In the genomic region with DNA sequence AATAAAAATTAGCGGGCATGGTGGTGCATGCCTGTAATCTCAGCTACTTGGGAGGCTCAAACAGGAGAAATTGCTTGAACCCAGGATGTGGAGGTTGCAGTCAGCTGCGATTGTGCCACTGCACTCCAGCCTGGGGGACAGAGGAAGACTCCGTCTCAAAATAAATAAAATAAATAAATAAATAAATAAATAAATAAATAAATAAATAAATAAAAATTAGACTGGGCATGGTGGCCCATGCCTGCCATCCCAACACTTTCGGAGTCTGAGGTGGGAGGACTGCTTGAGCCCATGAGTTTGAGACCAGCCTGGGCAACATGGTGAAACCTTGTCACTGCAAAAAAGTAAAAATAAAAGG, we compare ENCODE assay signal across 8 cellular contexts. TPM values are rescaled to one million over a fixed set of nuclear protein-coding genes. Genes with fewer than 3 reads are reported as not detected.
A peak's percentile ranks its signal among the peaks of the same experiment; 100 is the strongest.
DNase-seq lines count a peak whose midpoint lies in the region.
"Not testable (repeated sequence)": the region's sequence is repeated elsewhere in the genome, so short reads cannot be mapped to it uniquely, and the experiment has no call there.
"Had no signal": no experiment of that assay in that cellular context is flagged by ENCODE, and none has a peak within 500 bp of the region (broad histone marks: within the 10 kb centered on the region; RNA-seq: fewer than 3 reads in every experiment).

No MANE protein-coding gene starts in this region.

- CTCF ChIA-PET in CD4-positive, alpha-beta memory T cell (lab: Charles Lee; ENCODE audit: partially characterized antibody), result interaction anchor here (8.5 kb wide), 1 partner anchor 14 kb away, joined by 90 read pairs; the partner anchor contains the start of genes FAM167B and LCK
- CTCF ChIA-PET in activated naive CD4-positive, alpha-beta T cell treated with anti-CD3 and anti-CD28 coated beads for 36 hours (lab: Charles Lee), result not testable (repeated sequence)

- not testable (repeated sequence) for H3K27me3 ChIP-seq in CD4-positive, alpha-beta memory T cell (ENCODE audit: insufficient read depth, low read length); Karpas-422 (ENCODE audit: low read length); effector memory CD4-positive, alpha-beta T cell (replicated peaks; ENCODE audit: control insufficient read depth, insufficient read depth, low read length, poor library complexity, severe bottlenecking); thymus (ENCODE audit: control insufficient read depth, insufficient read depth)

- H3K79me2 ChIP-seq in Karpas-422 (ENCODE audit: low read length), result not testable (repeated sequence)

- H3K27ac Mint-ChIP-seq in CD4-positive, alpha-beta memory T cell, result peak overlapping the region in 5 of 7 donors; percentile 83 to 96 (median 86)
- H3K27ac Mint-ChIP-seq in activated CD4-positive, alpha-beta T cell treated with anti-CD3 and anti-CD28 coated beads, Interleukin-2, amount 10 ng/mL, durations not matched to agents 24 days and 14 days, result peak overlapping the region; percentile 76
- peak overlapping the region; percentile 89 for H3K27ac Mint-ChIP-seq in activated naive CD4-positive, alpha-beta T cell treated with anti-CD3 and anti-CD28 coated beads for 36 hours

- not testable (repeated sequence) for DNase-seq in CD4-positive, alpha-beta memory T cell; Karpas-422; activated CD4-positive, alpha-beta T cell treated with anti-CD3 and anti-CD28 coated beads, Interleukin-2, amount 10 ng/mL, durations not matched to agents 24 days and 14 days; activated naive CD4-positive, alpha-beta T cell treated with anti-CD3 and anti-CD28 coated beads for 36 hours; effector memory CD4-positive, alpha-beta T cell

- peak overlapping the region; percentile 66 for H3K4me2 ChIP-seq in Karpas-422 (ENCODE audit: low read depth, low read length, poor library complexity, severe bottlenecking)

- peaks cover 23 to 33% of the 10 kb centered on the region in 2 donors for H3K36me3 Mint-ChIP-seq in CD4-positive, alpha-beta memory T cell
- peaks cover 40% of the 10 kb centered on the region for H3K36me3 Mint-ChIP-seq in activated CD4-positive, alpha-beta T cell treated with anti-CD3 and anti-CD28 coated beads, Interleukin-2, amount 10 ng/mL, durations not matched to agents 24 days and 14 days (ENCODE audit: low read depth)
- H3K36me3 Mint-ChIP-seq in activated naive CD4-positive, alpha-beta T cell treated with anti-CD3 and anti-CD28 coated beads for 36 hours (ENCODE audit: low read depth), result peaks cover 24% of the 10 kb centered on the region

- not testable (repeated sequence) for H4K20me1 ChIP-seq in Karpas-422 (ENCODE audit: insufficient read depth, low read depth, low read length)

- H3K9me2 ChIP-seq in Karpas-422 (replicated peaks; ENCODE audit: insufficient read depth, low read length), result not testable (repeated sequence)

- peaks cover 82% of the 10 kb centered on the region for H3K4me1 ChIP-seq in CD4-positive, alpha-beta memory T cell (ENCODE audit: insufficient read depth, low read length)
- peaks cover 29% of the 10 kb centered on the region for H3K4me1 ChIP-seq in Karpas-422 (ENCODE audit: low read length)
- H3K4me1 ChIP-seq in effector memory CD4-positive, alpha-beta T cell (ENCODE audit: control insufficient read depth, insufficient read depth, low read length, poor library complexity, severe bottlenecking), result peaks cover 52% of the 10 kb centered on the region
- H3K4me1 ChIP-seq in thymus (ENCODE audit: control insufficient read depth, insufficient read depth, low read length), result not testable (repeated sequence)

- 97% methylated on average over 4 of the region's 4 CpGs for WGBS in thymus

- POLR2A ChIA-PET in CD4-positive, alpha-beta memory T cell (lab: Charles Lee; ENCODE audit: partially characterized antibody), result interaction anchor here (1.0 to 26.9 kb wide), 5 partner anchors 3 to 83 kb away, joined by 3 to 819 read pairs (median 3); partner anchors contain the start of genes FAM167B, HDAC1 and LCK

- H3K36me3 ChIP-seq in CD4-positive, alpha-beta memory T cell (ENCODE audit: insufficient read depth, low read length); Karpas-422 (ENCODE audit: insufficient read depth, low read length); effector memory CD4-positive, alpha-beta T cell (ENCODE audit: control insufficient read depth, insufficient read depth, low read length): not testable (repeated sequence)
- peaks cover 14% of the 10 kb centered on the region for H3K36me3 ChIP-seq in thymus (ENCODE audit: control insufficient read depth, insufficient read depth)

- intact Hi-C loops in CD4-positive, alpha-beta memory T cell (cut with micrococcal nuclease); activated CD4-positive, alpha-beta T cell treated with anti-CD3 and anti-CD28 coated beads, Interleukin-2, amount 10 ng/mL, durations not matched to agents 24 days and 14 days (cut with micrococcal nuclease): not testable (repeated sequence)
- intact Hi-C loops in activated naive CD4-positive, alpha-beta T cell treated with anti-CD3 and anti-CD28 coated beads for 36 hours (cut with micrococcal nuclease), result loop anchor here (1.0 kb wide), 1 partner anchor 10 kb away; no protein-coding TSS in a partner anchor

- peak overlapping the region in 5 of 8 donors; percentile 39 to 78 (median 75) for H3K4me3 Mint-ChIP-seq in CD4-positive, alpha-beta memory T cell
- H3K4me3 Mint-ChIP-seq in activated CD4-positive, alpha-beta T cell treated with anti-CD3 and anti-CD28 coated beads, Interleukin-2, amount 10 ng/mL, durations not matched to agents 24 days and 14 days; activated naive CD4-positive, alpha-beta T cell treated with anti-CD3 and anti-CD28 coated beads for 36 hours: not testable (repeated sequence)

- H3K27ac ChIP-seq in CD4-positive, alpha-beta memory T cell (ENCODE audit: low read depth, low read length), result peak overlapping the region; percentile 42
- H3K27ac ChIP-seq in Karpas-422 (ENCODE audit: low read length) (peak overlapping the region; percentile 72; the same call in 1 of the 2 replicates), thymus (ENCODE audit: low read depth) (peak overlapping the region; percentile 25)
- H3K27ac ChIP-seq in effector memory CD4-positive, alpha-beta T cell (ENCODE audit: insufficient read depth, low read length, poor library complexity, severe bottlenecking), result peak overlapping the region; percentile 49

- H3K9ac ChIP-seq in Karpas-422 (ENCODE audit: low read length), result not testable (repeated sequence)

- H3K9me3 ChIP-seq in CD4-positive, alpha-beta memory T cell (ENCODE audit: control insufficient read depth in 1 of 2, low read length in 2 of 2); Karpas-422 (ENCODE audit: low read length); effector memory CD4-positive, alpha-beta T cell (ENCODE audit: control insufficient read depth, low read length); thymus (ENCODE audit: control insufficient read depth): not testable (repeated sequence)

- not testable (repeated sequence) for H3K9me3 Mint-ChIP-seq in CD4-positive, alpha-beta memory T cell; activated CD4-positive, alpha-beta T cell treated with anti-CD3 and anti-CD28 coated beads, Interleukin-2, amount 10 ng/mL, durations not matched to agents 24 days and 14 days; activated naive CD4-positive, alpha-beta T cell treated with anti-CD3 and anti-CD28 coated beads for 36 hours

- H2AFZ ChIP-seq in Karpas-422 (ENCODE audit: low read length), result not testable (repeated sequence)

- not testable (repeated sequence) for H3K4me3 ChIP-seq in CD4-positive, alpha-beta memory T cell (ENCODE audit: low read length in 2 of 2); Karpas-422 (ENCODE audit: low read length); effector memory CD4-positive, alpha-beta T cell (ENCODE audit: insufficient read depth, low read depth, low read length, poor library complexity, severe bottlenecking); thymus (ENCODE audit: low read length)

- peaks cover 35 to 65% (median 49%) of the 10 kb centered on the region in 4 donors for H3K4me1 Mint-ChIP-seq in CD4-positive, alpha-beta memory T cell
- H3K4me1 Mint-ChIP-seq in activated CD4-positive, alpha-beta T cell treated with anti-CD3 and anti-CD28 coated beads, Interleukin-2, amount 10 ng/mL, durations not matched to agents 24 days and 14 days, result peaks cover 36% of the 10 kb centered on the region
- peaks cover 56% of the 10 kb centered on the region for H3K4me1 Mint-ChIP-seq in activated naive CD4-positive, alpha-beta T cell treated with anti-CD3 and anti-CD28 coated beads for 36 hours (ENCODE audit: low read depth)

- H3K27me3 Mint-ChIP-seq in CD4-positive, alpha-beta memory T cell; activated CD4-positive, alpha-beta T cell treated with anti-CD3 and anti-CD28 coated beads, Interleukin-2, amount 10 ng/mL, durations not matched to agents 24 days and 14 days; activated naive CD4-positive, alpha-beta T cell treated with anti-CD3 and anti-CD28 coated beads for 36 hours (ENCODE audit: low read depth): not testable (repeated sequence)

RNA-seq across cellular contexts. Expression of gene LCK, which starts 12.2 kb away (rescaled TPM):
- 100 to 1,000 TPM; 431 to 436 TPM for total RNA-seq in CD4-positive, alpha-beta memory T cell
- 1,000 to 10,000 TPM in 1 of 2 donors, 100 to 1,000 TPM in 1; 779 to 1,233 TPM for polyA plus RNA-seq in CD4-positive, alpha-beta memory T cell
- 12.0 and 26.1 TPM in 2 replicates for total RNA-seq in Karpas-422 (2014; rRNA removed; shearing (Covaris generic); ENCODE audit: low replicate concordance)
- 240 and 248 TPM in 2 replicates for total RNA-seq in activated CD4-positive, alpha-beta T cell treated with anti-CD3 and anti-CD28 coated beads, Interleukin-2, amount 10 ng/mL, durations not matched to agents 24 days and 14 days
- total RNA-seq in activated naive CD4-positive, alpha-beta T cell treated with anti-CD3 and anti-CD28 coated beads for 36 hours, result 100 to 1,000 TPM; 156 to 164 TPM
- polyA plus RNA-seq in thymus, result 175 TPM
- total RNA-seq: GM23248 had no signal
- polyA plus RNA-seq: GM23248, SK-N-SH had no signal

RNA-seq across cellular contexts. Expression of gene FAM167B, which starts 16.2 kb away (rescaled TPM):
- total RNA-seq in CD4-positive, alpha-beta memory T cell, result 1 to 10 TPM in 1 of 2 experiments, under 1 TPM in 1; 0.50 to 1.2 TPM
- polyA plus RNA-seq in CD4-positive, alpha-beta memory T cell, result not detected
- 1.5 TPM in 1 of 2 replicates, not detected in the other for total RNA-seq in Karpas-422 (2014; rRNA removed; shearing (Covaris generic); ENCODE audit: low replicate concordance)
- total RNA-seq in activated CD4-positive, alpha-beta T cell treated with anti-CD3 and anti-CD28 coated beads, Interleukin-2, amount 10 ng/mL, durations not matched to agents 24 days and 14 days, result 0.23 and 0.57 TPM in 2 replicates
- total RNA-seq in activated naive CD4-positive, alpha-beta T cell treated with anti-CD3 and anti-CD28 coated beads for 36 hours, result under 1 TPM; 0.38 to 0.42 TPM
- 6.8 TPM for polyA plus RNA-seq in thymus

RNA-seq across cellular contexts. Expression of gene HDAC1, which starts 28.7 kb away (rescaled TPM):
- total RNA-seq in CD4-positive, alpha-beta memory T cell, result 100 to 1,000 TPM; 174 to 190 TPM
- polyA plus RNA-seq in CD4-positive, alpha-beta memory T cell, result 100 to 1,000 TPM; 169 to 185 TPM
- 201 and 257 TPM in 2 replicates for total RNA-seq in Karpas-422 (2014; rRNA removed; shearing (Covaris generic); ENCODE audit: low replicate concordance)
- total RNA-seq in activated CD4-positive, alpha-beta T cell treated with anti-CD3 and anti-CD28 coated beads, Interleukin-2, amount 10 ng/mL, durations not matched to agents 24 days and 14 days, result 181 and 184 TPM in 2 replicates
- 100 to 1,000 TPM; 111 to 120 TPM for total RNA-seq in activated naive CD4-positive, alpha-beta T cell treated with anti-CD3 and anti-CD28 coated beads for 36 hours
- 103 TPM for polyA plus RNA-seq in thymus

RNA-seq across cellular contexts. Expression of gene EIF3I, which starts 41.0 kb away (rescaled TPM):
- 10 to 100 TPM; 78.3 to 85.3 TPM for total RNA-seq in CD4-positive, alpha-beta memory T cell
- polyA plus RNA-seq in CD4-positive, alpha-beta memory T cell, result 100 to 1,000 TPM; 165 to 248 TPM
- 178 and 213 TPM in 2 replicates for total RNA-seq in Karpas-422 (2014; rRNA removed; shearing (Covaris generic); ENCODE audit: low replicate concordance)
- 304 and 341 TPM in 2 replicates for total RNA-seq in activated CD4-positive, alpha-beta T cell treated with anti-CD3 and anti-CD28 coated beads, Interleukin-2, amount 10 ng/mL, durations not matched to agents 24 days and 14 days
- total RNA-seq in activated naive CD4-positive, alpha-beta T cell treated with anti-CD3 and anti-CD28 coated beads for 36 hours, result 100 to 1,000 TPM; 382 to 391 TPM
- 155 TPM for polyA plus RNA-seq in thymus

RNA-seq across cellular contexts. Expression of gene TMEM234, which starts 41.1 kb away (rescaled TPM):
- total RNA-seq in CD4-positive, alpha-beta memory T cell, result 10 to 100 TPM; 27.1 to 30.7 TPM
- polyA plus RNA-seq in CD4-positive, alpha-beta memory T cell, result 1 to 10 TPM; 5.1 to 6.1 TPM
- 11.2 and 11.6 TPM in 2 replicates for total RNA-seq in Karpas-422 (2014; rRNA removed; shearing (Covaris generic); ENCODE audit: low replicate concordance)
- 10.6 and 10.9 TPM in 2 replicates for total RNA-seq in activated CD4-positive, alpha-beta T cell treated with anti-CD3 and anti-CD28 coated beads, Interleukin-2, amount 10 ng/mL, durations not matched to agents 24 days and 14 days
- total RNA-seq in activated naive CD4-positive, alpha-beta T cell treated with anti-CD3 and anti-CD28 coated beads for 36 hours, result 1 to 10 TPM; 5.1 to 6.4 TPM
- 15.4 TPM for polyA plus RNA-seq in thymus
